10 cellular contexts compared by ENCODE assay signal in genomic region chr19:7670150-7670784, GRCh38. TPM values are rescaled to one million over a fixed set of nuclear protein-coding genes. Genes with fewer than 3 reads are reported as not detected.
DNase-seq lines count a peak whose midpoint lies in the region; ATAC-seq and FAIRE-seq lines count a peak whose summit lies in the region.
"Had no signal": no experiment of that assay in that cellular context is flagged by ENCODE, and none has a peak within 500 bp of the region (broad histone marks: within the 10 kb centered on the region; RNA-seq: fewer than 3 reads in every experiment).

No MANE protein-coding gene starts in this region.

- H3K27ac Mint-ChIP-seq in activated T-helper 2 cell treated with anti-CD3 and anti-CD28 coated beads, Interferon-gamma antibody, Interleukin-2, Interleukin-4, amounts not matched to agents 10 μg/mL and 5 μg/mL and 100 μg/mL, durations not matched to agents 14 hours and 24 hours and 36 hours = no peak overlapping the region

- no peak for FAIRE-seq in urothelium cell line (lab: Jason Lieb, UNC)

- ATAC-seq in HG03521 (IDR thresholded peaks at IDR 0.05; ENCODE audit: unreplicated experiment) (no peak), GM21717 (IDR thresholded peaks at IDR 0.05; ENCODE audit: unreplicated experiment) (no peak)

- H3K9me3 Mint-ChIP-seq in activated T-helper 2 cell treated with anti-CD3 and anti-CD28 coated beads, Interferon-gamma antibody, Interleukin-2, Interleukin-4, amounts not matched to agents 10 μg/mL and 5 μg/mL and 100 μg/mL, durations not matched to agents 14 hours and 24 hours and 36 hours = peaks cover 3% of the 10 kb centered on the region

- no peaks in the 10 kb centered on the region for H3K36me3 Mint-ChIP-seq in activated T-helper 2 cell treated with anti-CD3 and anti-CD28 coated beads, Interferon-gamma antibody, Interleukin-2, Interleukin-4, amounts not matched to agents 10 μg/mL and 5 μg/mL and 100 μg/mL, durations not matched to agents 14 hours and 24 hours and 36 hours (ENCODE audit: low read depth)

- H3K27me3 Mint-ChIP-seq in activated T-helper 2 cell treated with anti-CD3 and anti-CD28 coated beads, Interferon-gamma antibody, Interleukin-2, Interleukin-4, amounts not matched to agents 10 μg/mL and 5 μg/mL and 100 μg/mL, durations not matched to agents 14 hours and 24 hours and 36 hours (ENCODE audit: low read depth) = peaks cover 35% of the 10 kb centered on the region

- peak; percentile 46 for DNase-seq in stimulated activated CD4-positive, alpha-beta T cell treated with anti-CD3 and anti-CD28 coated beads, Interleukin-15, amount 100 ng/mL, for 24 hours
- DNase-seq in stimulated activated CD4-positive, alpha-beta T cell treated with anti-CD3 and anti-CD28 coated beads, Interleukin-2, amount 100 ng/mL, for 48 hours = no peak
- no peak for DNase-seq in activated T-helper 2 cell treated with anti-CD3 and anti-CD28 coated beads, Interferon-gamma antibody, Interleukin-2, Interleukin-4, amounts not matched to agents 10 μg/mL and 5 μg/mL and 100 μg/mL, durations not matched to agents 14 hours and 24 hours and 36 hours (ENCODE audit: low spot score)
- DNase-seq in left kidney (ENCODE audit: low read depth, low spot score) (peak; percentile 77), urothelium cell line (ENCODE audit: low spot score) (peak; percentile 71), NCI-H774 (lab: John Stamatoyannopoulos, UW) (no peak)
- DNase-seq: NCI-H2171 treated with DMSO at 0.1 percent for 48 hours had no signal

- peaks cover 7% of the 10 kb centered on the region for H3K4me1 Mint-ChIP-seq in activated T-helper 2 cell treated with anti-CD3 and anti-CD28 coated beads, Interferon-gamma antibody, Interleukin-2, Interleukin-4, amounts not matched to agents 10 μg/mL and 5 μg/mL and 100 μg/mL, durations not matched to agents 14 hours and 24 hours and 36 hours (ENCODE audit: low read depth)

- intact Hi-C loops in activated T-helper 2 cell treated with anti-CD3 and anti-CD28 coated beads, Interferon-gamma antibody, Interleukin-2, Interleukin-4, amounts not matched to agents 10 μg/mL and 5 μg/mL and 100 μg/mL, durations not matched to agents 14 hours and 24 hours and 36 hours (cut with micrococcal nuclease) = no loop called here

- peak overlapping the region; percentile 54 for H3K4me3 Mint-ChIP-seq in activated T-helper 2 cell treated with anti-CD3 and anti-CD28 coated beads, Interferon-gamma antibody, Interleukin-2, Interleukin-4, amounts not matched to agents 10 μg/mL and 5 μg/mL and 100 μg/mL, durations not matched to agents 14 hours and 24 hours and 36 hours (ENCODE audit: low read depth)

RNA-seq across cellular contexts. Expression of gene RETN, which starts 1.4 kb away (rescaled TPM):
- not detected in 2 replicates for total RNA-seq in activated T-helper 2 cell treated with anti-CD3 and anti-CD28 coated beads, Interferon-gamma antibody, Interleukin-2, Interleukin-4, amounts not matched to agents 10 μg/mL and 5 μg/mL and 100 μg/mL, durations not matched to agents 14 hours and 24 hours and 36 hours

RNA-seq across cellular contexts. Expression of gene MCEMP1, which starts 6.6 kb away (rescaled TPM):
- not detected in 2 replicates for total RNA-seq in activated T-helper 2 cell treated with anti-CD3 and anti-CD28 coated beads, Interferon-gamma antibody, Interleukin-2, Interleukin-4, amounts not matched to agents 10 μg/mL and 5 μg/mL and 100 μg/mL, durations not matched to agents 14 hours and 24 hours and 36 hours
- total RNA-seq: skeletal muscle tissue had no signal

RNA-seq across cellular contexts. Expression of gene TRAPPC5, which starts 10.4 kb away (rescaled TPM):
- total RNA-seq in activated T-helper 2 cell treated with anti-CD3 and anti-CD28 coated beads, Interferon-gamma antibody, Interleukin-2, Interleukin-4, amounts not matched to agents 10 μg/mL and 5 μg/mL and 100 μg/mL, durations not matched to agents 14 hours and 24 hours and 36 hours = 88.9 and 92.4 TPM in 2 replicates

RNA-seq across cellular contexts. Expression of gene FCER2, which starts 31.7 kb away (rescaled TPM):
- total RNA-seq in activated T-helper 2 cell treated with anti-CD3 and anti-CD28 coated beads, Interferon-gamma antibody, Interleukin-2, Interleukin-4, amounts not matched to agents 10 μg/mL and 5 μg/mL and 100 μg/mL, durations not matched to agents 14 hours and 24 hours and 36 hours = 0.46 and 0.99 TPM in 2 replicates

RNA-seq across cellular contexts. Expression of gene STXBP2, which starts 33.4 kb away (rescaled TPM):
- 96.3 and 104 TPM in 2 replicates for total RNA-seq in activated T-helper 2 cell treated with anti-CD3 and anti-CD28 coated beads, Interferon-gamma antibody, Interleukin-2, Interleukin-4, amounts not matched to agents 10 μg/mL and 5 μg/mL and 100 μg/mL, durations not matched to agents 14 hours and 24 hours and 36 hours

Comparison
In these comparisons a context has a peak if more than half of its experiments do, and no peak if none do; other contexts are left out.
1. DNase-seq: peak in stimulated activated CD4-positive, alpha-beta T cell treated with anti-CD3 and anti-CD28 coated beads, Interleukin-15, amount 100 ng/mL, for 24 hours (single experiment), left kidney (single experiment) and urothelium cell line (single experiment); none in stimulated activated CD4-positive, alpha-beta T cell treated with anti-CD3 and anti-CD28 coated beads, Interleukin-2, amount 100 ng/mL, for 48 hours (0 of 2), activated T-helper 2 cell treated with anti-CD3 and anti-CD28 coated beads, Interferon-gamma antibody, Interleukin-2, Interleukin-4, amounts not matched to agents 10 μg/mL and 5 μg/mL and 100 μg/mL, durations not matched to agents 14 hours and 24 hours and 36 hours (single experiment) and NCI-H774 (single experiment).